ENCODE assay signal across 9 cellular contexts in the genomic region with DNA sequence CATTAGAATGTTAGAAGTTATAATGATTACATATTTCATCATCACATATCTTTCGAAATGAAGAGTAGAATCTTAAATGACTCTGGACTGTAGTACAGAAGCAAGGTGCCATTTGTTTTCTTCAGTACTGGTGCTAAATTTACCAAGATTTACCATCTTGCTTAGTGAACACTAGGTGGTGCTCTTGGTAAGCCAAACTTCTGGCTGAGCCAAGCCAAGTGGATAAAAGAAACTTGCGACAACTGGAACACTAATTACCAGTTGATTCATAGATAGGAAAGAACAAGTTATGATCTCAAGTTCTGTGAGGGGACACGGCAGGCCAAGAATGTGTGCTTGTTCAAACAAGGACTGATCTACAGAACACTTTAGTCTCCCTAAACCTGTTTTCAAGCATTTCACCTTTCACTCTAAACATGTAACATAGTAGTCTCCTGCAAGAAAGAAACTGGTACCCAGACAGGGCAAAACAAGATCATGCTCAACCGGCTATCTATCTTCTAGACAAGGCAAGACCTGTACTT. TPM values are rescaled to one million over a fixed set of nuclear protein-coding genes. Genes with fewer than 3 reads are reported as not detected.
DNase-seq lines count a peak whose midpoint lies in the region; ATAC-seq lines count a peak whose summit lies in the region.
"Had no signal": no experiment of that assay in that cellular context is flagged by ENCODE, and none has a peak within 500 bp of the region (broad histone marks: within the 10 kb centered on the region; RNA-seq: fewer than 3 reads in every experiment).

No MANE protein-coding gene starts in this region.

- no peak overlapping the region for H3K23ac ChIP-seq in trophoblast cell (ENCODE audit: low read length)

- H3K14ac ChIP-seq in trophoblast cell (ENCODE audit: low read length): no peak overlapping the region

- no peak overlapping the region for H3K9ac ChIP-seq in trophoblast cell (ENCODE audit: low read length)
- H3K9ac ChIP-seq: BLaER1 treated with 17β-estradiol and CSF1 and Interleukin-3, amounts not matched to agents 10 nM and 100 nM had no signal

- no CpG with 5 or more reads among the region's 4 CpGs for WGBS in trophoblast cell (ENCODE audit: extremely low coverage, insufficient coverage, insufficient read length)

- no peak overlapping the region for H3K4me3 ChIP-seq in trophoblast cell (ENCODE audit: low read depth, low read length)
- H3K4me3 ChIP-seq: BLaER1 treated with 17β-estradiol and CSF1 and Interleukin-3, amounts not matched to agents 10 nM and 100 nM had no signal

- no peak overlapping the region for H3K4me3 Mint-ChIP-seq in activated naive CD4-positive, alpha-beta T cell treated with anti-CD3 and anti-CD28 coated beads, Interleukin-2, amount 50 U/mL, for 24 hours

- no peak overlapping the region for H3K4ac ChIP-seq in trophoblast cell (ENCODE audit: low read depth, low read length)

- peaks cover 10% of the 10 kb centered on the region for H3K4me1 Mint-ChIP-seq in activated naive CD4-positive, alpha-beta T cell treated with anti-CD3 and anti-CD28 coated beads, Interleukin-2, amount 50 U/mL, for 24 hours

- H3K27me3 Mint-ChIP-seq in activated naive CD4-positive, alpha-beta T cell treated with anti-CD3 and anti-CD28 coated beads, Interleukin-2, amount 50 U/mL, for 24 hours: no peaks in the 10 kb centered on the region

- H3K27me3 ChIP-seq in trophoblast cell (ENCODE audit: insufficient read depth, low read length): no peaks in the 10 kb centered on the region
- H3K27me3 ChIP-seq: BLaER1 treated with 17β-estradiol and CSF1 and Interleukin-3, amounts not matched to agents 10 nM and 100 nM had no signal

- H4K91ac ChIP-seq in trophoblast cell (ENCODE audit: low read depth, low read length): no peak overlapping the region

- peak; percentile 84 for DNase-seq in NCI-H510A treated with DMSO at 0.1 percent for 48 hours (lab: John Stamatoyannopoulos, UW)
- no peak for DNase-seq in NCI-H510A (lab: John Stamatoyannopoulos, UW)
- DNase-seq in HPDE6-E6E7 (ENCODE audit: extremely low spot score): peak; percentile 27
- DNase-seq in NCI-H82 treated with DMSO at 0.1 percent for 48 hours (lab: John Stamatoyannopoulos, UW; ENCODE audit: unreplicated experiment): peak; percentile 74
- DNase-seq in glomerular visceral epithelial cell (ENCODE audit: extremely low spot score): peak; percentile 67
- DNase-seq in trophoblast cell: peak; percentile 53 to 77

- H3K27ac ChIP-seq in trophoblast cell (ENCODE audit: low read depth, low read length): no peak overlapping the region
- H3K27ac ChIP-seq: BLaER1 treated with 17β-estradiol and CSF1 and Interleukin-3, amounts not matched to agents 10 nM and 100 nM had no signal

- H2BK120ac ChIP-seq in trophoblast cell (ENCODE audit: insufficient read depth, low read length, poor library complexity): no peak overlapping the region

- H4K12ac ChIP-seq in trophoblast cell (ENCODE audit: low read depth, low read length): no peak overlapping the region

- H2AK5ac ChIP-seq in trophoblast cell (ENCODE audit: low read length): no peak overlapping the region

- peak overlapping the region; percentile 62 for H3K27ac Mint-ChIP-seq in activated naive CD4-positive, alpha-beta T cell treated with anti-CD3 and anti-CD28 coated beads, Interleukin-2, amount 50 U/mL, for 24 hours

- H3K36me3 Mint-ChIP-seq in activated naive CD4-positive, alpha-beta T cell treated with anti-CD3 and anti-CD28 coated beads, Interleukin-2, amount 50 U/mL, for 24 hours: peaks cover 3% of the 10 kb centered on the region

- no peaks in the 10 kb centered on the region for H3K9me3 ChIP-seq in trophoblast cell (ENCODE audit: insufficient read depth, low read depth, low read length)
- H3K9me3 ChIP-seq: BLaER1 treated with 17β-estradiol and CSF1 and Interleukin-3, amounts not matched to agents 10 nM and 100 nM had no signal

- H3K79me2 ChIP-seq in trophoblast cell (ENCODE audit: control insufficient read depth, insufficient read depth, low read length, poor library complexity): no peaks in the 10 kb centered on the region

- H3K4me2 ChIP-seq in trophoblast cell (ENCODE audit: low read length): no peak overlapping the region

- no peak overlapping the region for H2AFZ ChIP-seq in trophoblast cell (ENCODE audit: insufficient read depth, low read length, poor library complexity)

- H3K9me3 Mint-ChIP-seq in activated naive CD4-positive, alpha-beta T cell treated with anti-CD3 and anti-CD28 coated beads, Interleukin-2, amount 50 U/mL, for 24 hours: no peaks in the 10 kb centered on the region

- no peaks in the 10 kb centered on the region for H3K4me1 ChIP-seq in trophoblast cell (ENCODE audit: control insufficient read depth in 1 of 2, insufficient read depth in 2 of 2, low read length in 2 of 2)

- H3K36me3 ChIP-seq in trophoblast cell (ENCODE audit: control insufficient read depth in 1 of 2, insufficient read depth in 2 of 2, low read length in 2 of 2): peaks cover 3 to 5% of the 10 kb centered on the region in 2 experiments

- H4K8ac ChIP-seq in trophoblast cell (ENCODE audit: low read depth, low read length): no peak overlapping the region

- no peak overlapping the region for H2BK5ac ChIP-seq in trophoblast cell (ENCODE audit: low read depth, low read length, poor library complexity)

- H2BK12ac ChIP-seq in trophoblast cell (ENCODE audit: low read length): no peak overlapping the region

- ATAC-seq in GM21390 (IDR thresholded peaks at IDR 0.05; ENCODE audit: unreplicated experiment): peak; percentile 73

- H3K79me1 ChIP-seq in trophoblast cell (ENCODE audit: low read length): no peaks in the 10 kb centered on the region

- H3K18ac ChIP-seq in trophoblast cell (ENCODE audit: low read length): no peak overlapping the region

RNA-seq across cellular contexts. Expression of a gene that starts 19.8 kb away (rescaled TPM):
- polyA plus RNA-seq in trophoblast cell (2013): 17.4 and 18.7 TPM in 2 replicates

RNA-seq across cellular contexts. Expression of a gene that starts 20.2 kb away (rescaled TPM):
- polyA plus RNA-seq in trophoblast cell (2013): 6.8 and 7.5 TPM in 2 replicates
